1 cellular context compared by ENCODE assay signal in the genomic region with DNA sequence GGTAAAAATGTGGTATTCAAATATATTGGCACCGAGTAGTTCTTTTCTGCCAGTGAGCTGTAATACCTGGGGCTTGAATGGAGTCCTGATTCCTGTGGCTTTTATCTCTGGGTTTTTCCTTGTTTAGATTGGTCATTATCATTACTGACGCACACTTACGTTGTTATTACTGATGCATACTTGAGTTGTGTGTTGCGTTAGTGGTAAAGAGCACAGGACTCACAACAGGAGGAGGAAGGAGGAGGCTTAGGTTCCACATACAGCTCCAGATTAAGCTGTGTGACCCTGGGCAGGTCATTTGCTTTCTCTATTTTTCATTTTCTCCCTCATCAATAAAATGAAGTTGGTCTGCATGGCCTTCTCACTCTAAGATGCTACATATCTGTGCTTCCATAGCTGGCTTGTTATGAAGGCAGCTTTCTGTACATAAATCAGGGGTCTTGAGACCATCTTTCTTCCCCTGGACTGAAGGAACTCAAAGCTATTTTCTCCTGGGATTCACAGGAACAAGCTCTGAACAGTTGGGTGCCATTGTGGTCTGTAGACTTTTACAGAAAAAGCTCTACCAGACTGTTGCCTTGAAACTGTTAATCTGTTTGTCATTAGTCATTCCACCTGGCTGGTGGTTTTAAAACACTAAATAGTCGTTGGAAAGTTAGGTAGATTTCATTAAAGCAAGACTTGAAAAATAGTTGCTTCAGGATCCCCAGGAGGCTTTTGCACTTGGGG.
TF ChIP-seq lines count a peak whose summit lies in the region.

No MANE protein-coding gene starts in this region.

TF ChIP-seq in GM23338, 12 proteins besides CTCF, POLR2A, EP300 and RAD21 (continued from another document):
- TF ChIP-seq, protein P1, sequence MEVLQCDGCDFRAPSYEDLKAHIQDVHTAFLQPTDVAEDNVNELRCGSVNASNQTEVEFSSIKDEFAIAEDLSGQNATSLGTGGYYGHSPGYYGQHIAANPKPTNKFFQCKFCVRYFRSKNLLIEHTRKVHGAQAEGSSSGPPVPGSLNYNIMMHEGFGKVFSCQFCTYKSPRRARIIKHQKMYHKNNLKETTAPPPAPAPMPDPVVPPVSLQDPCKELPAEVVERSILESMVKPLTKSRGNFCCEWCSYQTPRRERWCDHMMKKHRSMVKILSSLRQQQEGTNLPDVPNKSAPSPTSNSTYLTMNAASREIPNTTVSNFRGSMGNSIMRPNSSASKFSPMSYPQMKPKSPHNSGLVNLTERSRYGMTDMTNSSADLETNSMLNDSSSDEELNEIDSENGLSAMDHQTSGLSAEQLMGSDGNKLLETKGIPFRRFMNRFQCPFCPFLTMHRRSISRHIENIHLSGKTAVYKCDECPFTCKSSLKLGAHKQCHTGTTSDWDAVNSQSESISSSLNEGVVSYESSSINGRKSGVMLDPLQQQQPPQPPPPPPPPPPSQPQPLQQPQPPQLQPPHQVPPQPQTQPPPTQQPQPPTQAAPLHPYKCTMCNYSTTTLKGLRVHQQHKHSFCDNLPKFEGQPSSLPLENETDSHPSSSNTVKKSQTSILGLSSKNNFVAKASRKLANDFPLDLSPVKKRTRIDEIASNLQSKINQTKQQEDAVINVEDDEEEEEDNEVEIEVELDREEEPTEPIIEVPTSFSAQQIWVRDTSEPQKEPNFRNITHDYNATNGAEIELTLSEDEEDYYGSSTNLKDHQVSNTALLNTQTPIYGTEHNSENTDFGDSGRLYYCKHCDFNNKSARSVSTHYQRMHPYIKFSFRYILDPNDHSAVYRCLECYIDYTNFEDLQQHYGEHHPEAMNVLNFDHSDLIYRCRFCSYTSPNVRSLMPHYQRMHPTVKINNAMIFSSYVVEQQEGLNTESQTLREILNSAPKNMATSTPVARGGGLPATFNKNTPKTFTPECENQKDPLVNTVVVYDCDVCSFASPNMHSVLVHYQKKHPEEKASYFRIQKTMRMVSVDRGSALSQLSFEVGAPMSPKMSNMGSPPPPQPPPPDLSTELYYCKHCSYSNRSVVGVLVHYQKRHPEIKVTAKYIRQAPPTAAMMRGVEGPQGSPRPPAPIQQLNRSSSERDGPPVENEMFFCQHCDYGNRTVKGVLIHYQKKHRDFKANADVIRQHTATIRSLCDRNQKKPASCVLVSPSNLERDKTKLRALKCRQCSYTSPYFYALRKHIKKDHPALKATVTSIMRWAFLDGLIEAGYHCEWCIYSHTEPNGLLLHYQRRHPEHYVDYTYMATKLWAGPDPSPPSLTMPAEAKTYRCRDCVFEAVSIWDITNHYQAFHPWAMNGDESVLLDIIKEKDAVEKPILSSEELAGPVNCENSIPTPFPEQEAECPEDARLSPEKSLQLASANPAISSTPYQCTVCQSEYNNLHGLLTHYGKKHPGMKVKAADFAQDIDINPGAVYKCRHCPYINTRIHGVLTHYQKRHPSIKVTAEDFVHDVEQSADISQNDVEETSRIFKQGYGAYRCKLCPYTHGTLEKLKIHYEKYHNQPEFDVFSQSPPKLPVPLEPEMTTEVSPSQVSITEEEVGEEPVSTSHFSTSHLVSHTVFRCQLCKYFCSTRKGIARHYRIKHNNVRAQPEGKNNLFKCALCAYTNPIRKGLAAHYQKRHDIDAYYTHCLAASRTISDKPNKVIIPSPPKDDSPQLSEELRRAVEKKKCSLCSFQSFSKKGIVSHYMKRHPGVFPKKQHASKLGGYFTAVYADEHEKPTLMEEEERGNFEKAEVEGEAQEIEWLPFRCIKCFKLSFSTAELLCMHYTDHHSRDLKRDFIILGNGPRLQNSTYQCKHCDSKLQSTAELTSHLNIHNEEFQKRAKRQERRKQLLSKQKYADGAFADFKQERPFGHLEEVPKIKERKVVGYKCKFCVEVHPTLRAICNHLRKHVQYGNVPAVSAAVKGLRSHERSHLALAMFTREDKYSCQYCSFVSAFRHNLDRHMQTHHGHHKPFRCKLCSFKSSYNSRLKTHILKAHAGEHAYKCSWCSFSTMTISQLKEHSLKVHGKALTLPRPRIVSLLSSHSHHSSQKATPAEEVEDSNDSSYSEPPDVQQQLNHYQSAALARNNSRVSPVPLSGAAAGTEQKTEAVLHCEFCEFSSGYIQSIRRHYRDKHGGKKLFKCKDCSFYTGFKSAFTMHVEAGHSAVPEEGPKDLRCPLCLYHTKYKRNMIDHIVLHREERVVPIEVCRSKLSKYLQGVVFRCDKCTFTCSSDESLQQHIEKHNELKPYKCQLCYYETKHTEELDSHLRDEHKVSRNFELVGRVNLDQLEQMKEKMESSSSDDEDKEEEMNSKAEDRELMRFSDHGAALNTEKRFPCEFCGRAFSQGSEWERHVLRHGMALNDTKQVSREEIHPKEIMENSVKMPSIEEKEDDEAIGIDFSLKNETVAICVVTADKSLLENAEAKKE (CRISPR knock-in tag; IDR thresholded peaks at IDR 0.05): no peak
- TF ChIP-seq POLR2AphosphoS5 (IDR thresholded peaks at IDR 0.05; ENCODE audit: low read depth) (no peak), CREB1 (CRISPR knock-in tag; IDR thresholded peaks at IDR 0.05; ENCODE audit: low read depth) (no peak)
